ENCODE assay signal across 1 cellular context in the genomic region with DNA sequence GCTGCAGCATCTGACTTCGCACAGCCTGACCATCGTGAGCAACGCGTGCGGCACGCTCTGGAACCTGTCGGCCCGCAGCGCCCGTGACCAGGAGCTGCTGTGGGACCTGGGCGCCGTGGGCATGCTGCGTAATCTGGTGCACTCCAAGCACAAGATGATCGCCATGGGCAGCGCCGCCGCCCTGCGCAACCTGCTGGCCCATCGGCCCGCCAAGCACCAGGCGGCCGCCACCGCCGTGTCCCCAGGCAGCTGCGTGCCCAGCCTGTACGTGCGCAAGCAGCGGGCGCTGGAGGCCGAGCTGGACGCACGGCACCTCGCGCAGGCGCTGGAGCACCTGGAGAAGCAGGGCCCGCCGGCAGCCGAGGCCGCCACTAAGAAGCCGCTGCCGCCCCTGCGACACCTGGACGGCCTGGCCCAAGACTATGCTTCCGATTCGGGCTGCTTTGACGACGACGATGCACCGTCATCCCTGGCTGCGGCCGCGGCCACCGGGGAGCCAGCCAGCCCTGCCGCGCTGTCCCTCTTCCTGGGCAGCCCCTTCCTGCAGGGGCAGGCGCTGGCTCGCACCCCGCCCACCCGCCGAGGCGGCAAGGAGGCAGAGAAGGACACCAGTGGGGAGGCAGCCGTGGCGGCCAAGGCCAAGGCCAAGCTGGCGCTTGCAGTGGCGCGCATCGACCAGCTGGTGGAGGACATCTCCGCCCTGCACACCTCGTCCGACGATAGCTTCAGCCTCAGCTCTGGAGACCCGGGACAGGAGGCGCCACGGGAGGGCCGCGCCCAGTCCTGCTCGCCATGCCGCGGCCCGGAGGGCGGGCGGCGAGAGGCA.
TF ChIP-seq lines count a peak whose summit lies in the region.

No MANE protein-coding gene starts in this region.

TF ChIP-seq in GM12878, 131 proteins besides CTCF, POLR2A, EP300 and RAD21:
- TF ChIP-seq, protein P1, sequence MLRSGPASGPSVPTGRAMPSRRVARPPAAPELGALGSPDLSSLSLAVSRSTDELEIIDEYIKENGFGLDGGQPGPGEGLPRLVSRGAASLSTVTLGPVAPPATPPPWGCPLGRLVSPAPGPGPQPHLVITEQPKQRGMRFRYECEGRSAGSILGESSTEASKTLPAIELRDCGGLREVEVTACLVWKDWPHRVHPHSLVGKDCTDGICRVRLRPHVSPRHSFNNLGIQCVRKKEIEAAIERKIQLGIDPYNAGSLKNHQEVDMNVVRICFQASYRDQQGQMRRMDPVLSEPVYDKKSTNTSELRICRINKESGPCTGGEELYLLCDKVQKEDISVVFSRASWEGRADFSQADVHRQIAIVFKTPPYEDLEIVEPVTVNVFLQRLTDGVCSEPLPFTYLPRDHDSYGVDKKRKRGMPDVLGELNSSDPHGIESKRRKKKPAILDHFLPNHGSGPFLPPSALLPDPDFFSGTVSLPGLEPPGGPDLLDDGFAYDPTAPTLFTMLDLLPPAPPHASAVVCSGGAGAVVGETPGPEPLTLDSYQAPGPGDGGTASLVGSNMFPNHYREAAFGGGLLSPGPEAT (IDR thresholded peaks at IDR 0.05; ENCODE audit: low read depth) = no peak
- TF ChIP-seq NBN (IDR thresholded peaks at IDR 0.05) = no peak
- TF ChIP-seq RELA (IDR thresholded peaks at IDR 0.05; ENCODE audit: borderline replicate concordance, partially characterized antibody) = no peak
- TF ChIP-seq JUND (IDR thresholded peaks at IDR 0.05; ENCODE audit: low read depth, low read length) = no peak
- TF ChIP-seq CREB1 (IDR thresholded peaks at IDR 0.05; ENCODE audit: low read depth) = no peak
- TF ChIP-seq RCOR1 (conservative IDR thresholded peaks at IDR 0.05; ENCODE audit: low read depth, low read length) = no peak
